In genomic region chr3:136838641-136839555, GRCh38 we compare ENCODE assay signal across 1 cellular context.
TF ChIP-seq lines count a peak whose summit lies in the region.

No MANE protein-coding gene starts in this region.

TF ChIP-seq in K562, 482 proteins besides CTCF, POLR2A, EP300 and RAD21 (continued from another document and continues in another):
- peak; percentile 59; the same call in 1 of the 2 replicates for TF ChIP-seq ZNF592 (IDR thresholded peaks at IDR 0.05)
- TF ChIP-seq RNF2 (IDR thresholded peaks at IDR 0.05), result no peak
- peak; percentile 86 for TF ChIP-seq BACH1 (tag; IDR thresholded peaks at IDR 0.05)
- TF ChIP-seq ZNF507 (tag; conservative IDR thresholded peaks at IDR 0.05), result no peak
- peak; percentile 54 for TF ChIP-seq TAF9B (IDR thresholded peaks at IDR 0.05; ENCODE audit: partially characterized antibody)
- peak; percentile 76 for TF ChIP-seq MAFK (IDR thresholded peaks at IDR 0.05; ENCODE audit: low read length)
- 0 out of 2 replicates have a peak, but pooled peaks have one; percentile 20 for TF ChIP-seq ARID3A (IDR thresholded peaks at IDR 0.05; ENCODE audit: borderline replicate concordance, low read depth, low read length)
- no peak for TF ChIP-seq MTF1 (CRISPR knock-in tag; IDR thresholded peaks at IDR 0.05; ENCODE audit: borderline replicate concordance)
- no peak for TF ChIP-seq CBX3 (IDR thresholded peaks at IDR 0.05; ENCODE audit: borderline replicate concordance in 1 of 2, low read length in 2 of 2)
- peak; percentile 14; the same call in 1 of the 2 replicates for TF ChIP-seq TFAP4 (CRISPR knock-in tag; IDR thresholded peaks at IDR 0.05; ENCODE audit: borderline replicate concordance)
- TF ChIP-seq MGA (IDR thresholded peaks at IDR 0.05), result 0 out of 2 replicates have a peak, but pooled peaks have one; percentile 32
- peak; percentile 76; the same call in 1 of the 2 replicates for TF ChIP-seq DPF2 (IDR thresholded peaks at IDR 0.05)
- peak; percentile 18; the same call in 1 of the 2 replicates for TF ChIP-seq TCF3 (CRISPR knock-in tag; IDR thresholded peaks at IDR 0.05)
- TF ChIP-seq PML (IDR thresholded peaks at IDR 0.05; ENCODE audit: low read length), result no peak
- TF ChIP-seq MYBL2 (IDR thresholded peaks at IDR 0.05; ENCODE audit: low read depth), result peak; percentile 72
- no peak for TF ChIP-seq MYBL2 (CRISPR knock-in tag; IDR thresholded peaks at IDR 0.05; ENCODE audit: borderline replicate concordance)
- TF ChIP-seq MAFG (tag; conservative IDR thresholded peaks at IDR 0.05), result peak; percentile 88
- TF ChIP-seq SMARCA4 (IDR thresholded peaks at IDR 0.05), result peak; percentile 76
- TF ChIP-seq ZNF239 (CRISPR knock-in tag; IDR thresholded peaks at IDR 0.05), result no peak
- no peak for TF ChIP-seq PRMT5 (CRISPR knock-in tag; IDR thresholded peaks at IDR 0.05)
- TF ChIP-seq JUND (IDR thresholded peaks at IDR 0.05; ENCODE audit: borderline replicate concordance, low read depth, low read length), result peak; percentile 72; the same call in 1 of the 2 replicates
- TF ChIP-seq JUND (tag; IDR thresholded peaks at IDR 0.05; ENCODE audit: borderline replicate concordance, low read depth, low read length), result peak; percentile 55; the same call in 1 of the 3 replicates
- TF ChIP-seq TFAM (CRISPR knock-in tag; conservative IDR thresholded peaks at IDR 0.05), result no peak
- peak; percentile 66 for TF ChIP-seq PKNOX1 (IDR thresholded peaks at IDR 0.05)
- peak; percentile 96 for TF ChIP-seq NFE2 (IDR thresholded peaks at IDR 0.05; ENCODE audit: low read depth)
